Comparison of ENCODE assay signal across 17 cellular contexts in genomic region chr18:43819873-43820272, GRCh38.
"Had no signal": no experiment of that assay in that cellular context is flagged by ENCODE, and none has a peak within 500 bp of the region (broad histone marks: within the 10 kb centered on the region; RNA-seq: fewer than 3 reads in every experiment).

No MANE protein-coding gene starts in this region.

- ATAC-seq: Right ventricle myocardium inferior had no signal

- H3K27me3 ChIP-seq: Peyer's patch, SJCRH30 had no signal

- H3K4me1 ChIP-seq: Peyer's patch, SJCRH30 had no signal

- H3K36me3 ChIP-seq: Peyer's patch, SJCRH30 had no signal

- H3K9me3 ChIP-seq: Peyer's patch, SJCRH30 had no signal

- H2AFZ ChIP-seq: PC-9 had no signal

- H3K4me3 ChIP-seq: PC-9, Peyer's patch, SJCRH30 had no signal

- H3K4me2 ChIP-seq: PC-9 had no signal

- DNase-seq: Kasumi-1; KG1; MV-4-11; NCI-H1048; NCI-H187; NCI-H2171; NCI-H226; NCI-H446; NCI-H510A; NCI-H524 treated with DMSO at 0.1 percent for 48 hours; NK-92 treated with Interleukin-12 subunit alpha and Interleukin-12 subunit beta, amount 100 ng/mL, for 24 hours; PC-9; Peyer's patch; SHP77 treated with DMSO at 0.1 percent for 48 hours; SJCRH30; T-helper 1 cell had no signal
